ENCODE assay signal across 25 cellular contexts in genomic region chr18:7809978-7810377, GRCh38.
A peak's percentile ranks its signal among the peaks of the same experiment; 100 is the strongest.
DNase-seq lines count a peak whose midpoint lies in the region; ATAC-seq, FAIRE-seq and TF ChIP-seq lines count a peak whose summit lies in the region.
"Had no signal": no experiment of that assay in that cellular context is flagged by ENCODE, and none has a peak within 500 bp of the region (broad histone marks: within the 10 kb centered on the region; RNA-seq: fewer than 3 reads in every experiment).

No MANE protein-coding gene starts in this region.

- H4K5ac ChIP-seq in mesendoderm (ENCODE audit: low read length), result no peak overlapping the region

- H3K4me2 ChIP-seq in mesendoderm (ENCODE audit: low read length) (no peak overlapping the region), neural progenitor cell (no peak overlapping the region)

- no peaks in the 10 kb centered on the region for H3K27me3 Mint-ChIP-seq in Caco-2 (ENCODE audit: insufficient read depth, unreplicated experiment)
- peaks cover 5% of the 10 kb centered on the region for H3K27me3 Mint-ChIP-seq in neural progenitor cell (ENCODE audit: insufficient read depth, low read depth)
- H3K27me3 Mint-ChIP-seq: CD4-positive, CD25-positive, alpha-beta regulatory T cell; CD8-positive, alpha-beta memory T cell had no signal

- DNase-seq in Caco-2 (peak in 1 of 2 experiments; percentile 26), bronchial epithelial cell (ENCODE audit: low read depth) (no peak), mesendoderm (peak; percentile 70), neural progenitor cell (ENCODE audit: low spot score) (no peak), NCI-H2196 (lab: John Stamatoyannopoulos, UW; ENCODE audit: unreplicated experiment) (no peak)
- DNase-seq: 8988T; ACHN; BE2C; C1 segment of cervical spinal cord; Calu3; CD4-positive, alpha-beta memory T cell; CD4-positive, CD25-positive, alpha-beta regulatory T cell; CD8-positive, alpha-beta memory T cell; COR-L47; DMS79 treated with DMSO at 0.1 percent for 48 hours; GF-D8 had no signal

- peaks cover 69% of the 10 kb centered on the region for H3K4me1 ChIP-seq in Caco-2
- H3K4me1 ChIP-seq in mesendoderm (ENCODE audit: control insufficient read depth, low read depth, low read length), result peaks cover 11% of the 10 kb centered on the region
- no peaks in the 10 kb centered on the region for H3K4me1 ChIP-seq in neural progenitor cell
- H3K4me1 ChIP-seq: BE2C had no signal

- POLR2A ChIA-PET in Caco-2 (lab: Charles Lee), result no interaction called here

- H3K79me1 ChIP-seq in mesendoderm (ENCODE audit: low read length), result peaks cover 2% of the 10 kb centered on the region

- H3K4me3 ChIP-seq in Caco-2 (ENCODE audit: low read depth, low read length) (no peak overlapping the region), bronchial epithelial cell (ENCODE audit: low read depth, low read length) (no peak overlapping the region), mesendoderm (ENCODE audit: low read length) (no peak overlapping the region), neural progenitor cell (no peak overlapping the region)
- H3K4me3 ChIP-seq: BLaER1 had no signal

- no peak overlapping the region for H2AFZ ChIP-seq in neural progenitor cell (replicated peaks)

- peak overlapping the region; percentile 60 for H3K27ac ChIP-seq in mesendoderm (ENCODE audit: low read depth, low read length)
- no peak overlapping the region for H3K27ac ChIP-seq in neural progenitor cell
- H3K27ac ChIP-seq: BLaER1 had no signal

- no peak overlapping the region for H4K8ac ChIP-seq in mesendoderm (ENCODE audit: low read depth, low read length)

- peak overlapping the region; percentile 12 for H3K56ac ChIP-seq in mesendoderm (ENCODE audit: low read length)

- FAIRE-seq in bronchial epithelial cell (lab: Jason Lieb, UNC), result peak; percentile 40
- FAIRE-seq: A204.1, D721Med, G401.6, GM12891, GM19239 had no signal

- CTCF ChIA-PET in Caco-2 (lab: Charles Lee), result interaction anchor here (2.6 kb wide), 1 partner anchor 20 kb away, joined by 13 read pairs; no protein-coding TSS in a partner anchor

- H3K27me3 ChIP-seq in Caco-2 (replicated peaks; ENCODE audit: control insufficient read depth, insufficient read depth, low read length) (no peaks in the 10 kb centered on the region), bronchial epithelial cell (ENCODE audit: control insufficient read depth, insufficient read depth, low read length) (no peaks in the 10 kb centered on the region), mesendoderm (ENCODE audit: insufficient read depth, low read length, poor library complexity) (no peaks in the 10 kb centered on the region), neural progenitor cell (no peaks in the 10 kb centered on the region)
- H3K27me3 ChIP-seq: BE2C, BLaER1 had no signal

- no peaks in the 10 kb centered on the region for H3F3A ChIP-seq in neural progenitor cell (ENCODE audit: low read depth)

- H3K4ac ChIP-seq in mesendoderm (ENCODE audit: low read depth, low read length), result no peak overlapping the region

- H2BK5ac ChIP-seq in mesendoderm (ENCODE audit: low read length), result peak overlapping the region; percentile 6

- peaks cover 55% of the 10 kb centered on the region for H3K36me3 Mint-ChIP-seq in Caco-2 (ENCODE audit: insufficient read depth, unreplicated experiment)
- H3K36me3 Mint-ChIP-seq in neural progenitor cell, result peaks cover 7% of the 10 kb centered on the region
- H3K36me3 Mint-ChIP-seq: CD14-positive monocyte; CD4-positive, alpha-beta memory T cell; CD4-positive, CD25-positive, alpha-beta regulatory T cell had no signal

- H3K9me3 ChIP-seq in Caco-2, result peaks cover 17% of the 10 kb centered on the region
- H3K9me3 ChIP-seq in neural progenitor cell (ENCODE audit: low read depth), result peaks cover 9% of the 10 kb centered on the region
- H3K9me3 ChIP-seq: BE2C had no signal

- H3K9me3 Mint-ChIP-seq in Caco-2 (ENCODE audit: unreplicated experiment) (peaks cover 25% of the 10 kb centered on the region), neural progenitor cell (peaks cover 23% of the 10 kb centered on the region)

- TF ChIP-seq CTCF in Caco-2 (IDR thresholded peaks at IDR 0.05; ENCODE audit: insufficient read depth in 1 of 2, low read depth in 1 of 2, low read length in 1 of 2, severe bottlenecking in 1 of 2, unreplicated experiment in 1 of 2) (no peak), bronchial epithelial cell (IDR thresholded peaks at IDR 0.05; ENCODE audit: insufficient read depth, low read length, severe bottlenecking) (no peak), neural progenitor cell (IDR thresholded peaks at IDR 0.05) (no peak)

- H3K4me3 Mint-ChIP-seq in Caco-2 (ENCODE audit: unreplicated experiment) (peak overlapping the region; percentile 67), neural progenitor cell (no peak overlapping the region)
- H3K4me3 Mint-ChIP-seq: CD14-positive monocyte; CD4-positive, alpha-beta memory T cell; CD4-positive, CD25-positive, alpha-beta regulatory T cell; CD8-positive, alpha-beta memory T cell had no signal

- ATAC-seq in esophagus mucosa (no peak), HG03342 (IDR thresholded peaks at IDR 0.05; ENCODE audit: unreplicated experiment) (no peak)

- H2AK5ac ChIP-seq in mesendoderm (ENCODE audit: low read length), result no peak overlapping the region

- BruUV-seq in Caco-2 (replicated peaks; lab: Mats Ljungman, UMichigan), result TSS peak; percentile 30

- no peak overlapping the region for H3K9ac ChIP-seq in mesendoderm (ENCODE audit: low read length)
- H3K9ac ChIP-seq in neural progenitor cell, result no peak overlapping the region
- H3K9ac ChIP-seq: BLaER1 had no signal

- H3K27ac Mint-ChIP-seq in Caco-2 (ENCODE audit: unreplicated experiment) (peak overlapping the region; percentile 89), neural progenitor cell (peak overlapping the region; percentile 59)
- H3K27ac Mint-ChIP-seq: CD14-positive monocyte; CD4-positive, alpha-beta memory T cell; CD4-positive, CD25-positive, alpha-beta regulatory T cell had no signal

- no peak overlapping the region for H2BK120ac ChIP-seq in mesendoderm (ENCODE audit: low read depth, low read length)

- H4K20me1 ChIP-seq in neural progenitor cell (ENCODE audit: low read depth), result no peaks in the 10 kb centered on the region
- H4K20me1 ChIP-seq: BLaER1 had no signal

- H3K4me1 Mint-ChIP-seq in Caco-2 (ENCODE audit: low read depth, unreplicated experiment) (peaks cover 54% of the 10 kb centered on the region), neural progenitor cell (peaks cover 50% of the 10 kb centered on the region)
- H3K4me1 Mint-ChIP-seq: CD14-positive monocyte; CD4-positive, CD25-positive, alpha-beta regulatory T cell had no signal

- H3K23ac ChIP-seq in mesendoderm (ENCODE audit: low read length), result no peak overlapping the region

- H3K79me2 ChIP-seq in mesendoderm (ENCODE audit: control insufficient read depth, insufficient read depth, low read length), result peaks cover 2% of the 10 kb centered on the region
- no peaks in the 10 kb centered on the region for H3K79me2 ChIP-seq in neural progenitor cell (ENCODE audit: low read depth)

- H3K36me3 ChIP-seq in Caco-2 (ENCODE audit: control insufficient read depth, insufficient read depth, low read length) (peaks cover 5% of the 10 kb centered on the region; the same call in 1 of the 2 replicates), bronchial epithelial cell (ENCODE audit: control insufficient read depth, insufficient read depth, low read length) (no peaks in the 10 kb centered on the region), mesendoderm (ENCODE audit: control insufficient read depth, insufficient read depth, low read length) (no peaks in the 10 kb centered on the region), neural progenitor cell (peaks cover 3% of the 10 kb centered on the region)
- H3K36me3 ChIP-seq: BE2C, BLaER1 had no signal

- intact Hi-C loops in Caco-2 (cut with micrococcal nuclease; ENCODE audit: unreplicated experiment), result no loop called here

- H2BK15ac ChIP-seq in mesendoderm (replicated peaks; ENCODE audit: low read depth), result no peak overlapping the region

- no CpG with 5 or more reads among the region's 5 CpGs for WGBS in mesendoderm (ENCODE audit: extremely low coverage, insufficient coverage, low lambda C conversion rate)

- no peak overlapping the region for H3K18ac ChIP-seq in mesendoderm (ENCODE audit: low read length)
